In the genomic region with DNA sequence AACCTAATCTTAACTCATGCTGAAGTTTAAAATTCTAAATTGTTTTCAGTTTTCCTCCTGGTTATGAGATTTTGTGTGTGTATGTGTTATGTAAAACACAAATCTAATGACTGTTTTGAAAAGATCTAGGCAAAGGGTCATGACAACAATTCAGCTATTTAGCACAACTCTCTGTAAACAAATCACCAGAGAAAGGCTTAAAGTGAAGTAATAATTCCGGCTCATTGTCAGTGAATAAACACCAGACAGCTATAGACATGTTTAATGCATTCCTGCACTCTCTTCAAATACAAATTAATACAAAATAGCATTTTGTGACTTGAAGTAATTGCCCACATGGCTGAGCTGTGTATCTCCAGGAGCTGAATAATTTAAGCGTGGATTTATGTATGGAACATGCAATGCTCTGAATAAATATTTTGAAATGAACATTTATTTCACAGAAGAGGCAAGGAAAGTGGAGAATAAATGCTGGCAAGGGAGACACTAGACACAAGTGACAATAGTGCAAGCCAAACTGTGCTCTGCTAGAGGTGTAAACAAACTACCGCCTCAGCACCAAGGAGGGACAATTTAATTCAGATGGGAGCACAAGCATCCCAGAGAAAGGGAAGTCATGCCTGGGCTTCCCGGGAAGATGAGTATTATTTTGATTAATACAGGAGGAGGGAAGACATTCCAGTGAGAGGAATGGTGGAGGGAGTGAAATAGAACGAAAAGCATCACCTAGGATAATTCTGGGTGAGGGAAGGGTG, we compare ENCODE assay signal across 8 cellular contexts.
DNase-seq lines count a peak whose midpoint lies in the region; ATAC-seq, FAIRE-seq and TF ChIP-seq lines count a peak whose summit lies in the region.

No MANE protein-coding gene starts in this region.

- ATAC-seq in GM18520 (IDR thresholded peaks at IDR 0.05; ENCODE audit: unreplicated experiment): no peak
- ATAC-seq in HG03280 (IDR thresholded peaks at IDR 0.05; ENCODE audit: unreplicated experiment): no peak

- H3K9ac ChIP-seq in BLaER1: no peak overlapping the region

- H4K20me1 ChIP-seq in BLaER1: no peaks in the 10 kb centered on the region

- no peaks in the 10 kb centered on the region for H3K27me3 Mint-ChIP-seq in nephron (ENCODE audit: low read depth)

- H3K9me3 ChIP-seq in BLaER1: peaks cover 33% of the 10 kb centered on the region
- peaks cover 2% of the 10 kb centered on the region; the same call in 1 of the 2 replicates for H3K9me3 ChIP-seq in MG63

- peaks cover 18% of the 10 kb centered on the region for H3K4me1 Mint-ChIP-seq in nephron

- H3K4me2 ChIP-seq in BLaER1: peak overlapping the region; percentile 48

- peaks cover 12% of the 10 kb centered on the region; the same call in 1 of the 2 replicates for H3K4me1 ChIP-seq in BLaER1

- H3K27me3 ChIP-seq in BLaER1 (no peaks in the 10 kb centered on the region), MG63 (no peaks in the 10 kb centered on the region)

- no peak for TF ChIP-seq CTCF in nephron (IDR thresholded peaks at IDR 0.05; ENCODE audit: unreplicated experiment in 3 of 3)

- no peaks in the 10 kb centered on the region for H3K36me3 ChIP-seq in BLaER1
- H3K36me3 ChIP-seq in MG63: no peaks in the 10 kb centered on the region

- H3K27ac ChIP-seq in BLaER1: no peak overlapping the region

- no peaks in the 10 kb centered on the region for H3K36me3 Mint-ChIP-seq in nephron (ENCODE audit: low read depth)

- H3K9me3 Mint-ChIP-seq in nephron: peaks cover 21% of the 10 kb centered on the region

- H3K4me3 ChIP-seq in BLaER1 (no peak overlapping the region), MG63 (peak overlapping the region; percentile 32)

- peak; percentile 93 for FAIRE-seq in endometrium (lab: Jason Lieb, UNC)

- H3K27ac Mint-ChIP-seq in nephron: peak overlapping the region; percentile 82 to 89 (median 83)

- H3K4me3 Mint-ChIP-seq in nephron: peak overlapping the region in 1 of 3 experiments; percentile 40

- no peak for DNase-seq in MG63
- DNase-seq in NCI-H2081 treated with DMSO at 0.1 percent for 48 hours (lab: John Stamatoyannopoulos, UW): no peak
- no peak for DNase-seq in MV-4-11 (lab: John Stamatoyannopoulos, UW)
